ENCODE assay signal across 8 cellular contexts in genomic region chr11:1852885-1853284, GRCh38. TPM values are rescaled to one million over a fixed set of nuclear protein-coding genes. Genes with fewer than 3 reads are reported as not detected.
DNase-seq lines count a peak whose midpoint lies in the region; ATAC-seq lines count a peak whose summit lies in the region.
"Had no signal": no experiment of that assay in that cellular context is flagged by ENCODE, and none has a peak within 500 bp of the region (broad histone marks: within the 10 kb centered on the region; RNA-seq: fewer than 3 reads in every experiment).

TSS of gene LSP1 (plus strand) at chr11:1853084. CDS start at chr11:1853145, 61 bp downstream.

- peaks cover 55% of the 10 kb centered on the region for H3K4me1 Mint-ChIP-seq in activated CD8-positive, alpha-beta memory T cell treated with anti-CD3 and anti-CD28 coated beads, Interleukin-2, amount 10 ng/mL, durations not matched to agents 7 days and 5 days

- intact Hi-C loops in left colon (cut with DNase I, micrococcal nuclease), result no loop called here

- ATAC-seq in GM21360 (IDR thresholded peaks at IDR 0.05; ENCODE audit: unreplicated experiment), result peak; percentile 45
- peak; percentile 59 for ATAC-seq in activated CD8-positive, alpha-beta memory T cell treated with anti-CD3 and anti-CD28 coated beads, Interleukin-2, amount 10 ng/mL, durations not matched to agents 7 days and 5 days
- peak; percentile 49 for ATAC-seq in left colon
- ATAC-seq: body of pancreas had no signal

- peak within 1 kb of the TSS; percentile 99 for H3K4me3 Mint-ChIP-seq in activated CD8-positive, alpha-beta memory T cell treated with anti-CD3 and anti-CD28 coated beads, Interleukin-2, amount 10 ng/mL, durations not matched to agents 7 days and 5 days

- H3K27ac Mint-ChIP-seq in activated CD8-positive, alpha-beta memory T cell treated with anti-CD3 and anti-CD28 coated beads, Interleukin-2, amount 10 ng/mL, durations not matched to agents 7 days and 5 days, result peak within 1 kb of the TSS; percentile 99

- no peaks in the 10 kb centered on the region for H3K9me3 Mint-ChIP-seq in activated CD8-positive, alpha-beta memory T cell treated with anti-CD3 and anti-CD28 coated beads, Interleukin-2, amount 10 ng/mL, durations not matched to agents 7 days and 5 days (ENCODE audit: low read depth)

- H3K27me3 Mint-ChIP-seq in activated CD8-positive, alpha-beta memory T cell treated with anti-CD3 and anti-CD28 coated beads, Interleukin-2, amount 10 ng/mL, durations not matched to agents 7 days and 5 days, result no peaks in the 10 kb centered on the region

- DNase-seq in KBM-7 (peak; percentile 90), left colon (peak; percentile 62 to 69), foreskin melanocyte (no peak), dermis blood vessel endothelial cell (no peak)
- peak; percentile 95 for DNase-seq in activated CD8-positive, alpha-beta memory T cell treated with anti-CD3 and anti-CD28 coated beads, Interleukin-2, amount 10 ng/mL, durations not matched to agents 7 days and 5 days
- DNase-seq in stimulated activated CD8-positive, alpha-beta memory T cell treated with anti-CD3 and anti-CD28 coated beads, Interleukin-4, amount 100 ng/mL, for 24 hours (ENCODE audit: low read depth), result peak; percentile 79

- CTCF ChIA-PET in activated CD8-positive, alpha-beta memory T cell treated with anti-CD3 and anti-CD28 coated beads, Interleukin-2, amount 10 ng/mL, durations not matched to agents 7 days and 5 days (lab: Charles Lee), result interaction anchor here (0.7 to 6.9 kb wide), 12 partner anchors 14 to 450 kb away, joined by 3 to 69 read pairs (median 6); partner anchors contain the start of gene TNNI2

- in situ Hi-C loops in KBM-7 (cut with MboI; ENCODE audit: low pct_unique_long_range_greater_than_20kb, low sequenced_read_pairs), result no loop called here

- H3K36me3 Mint-ChIP-seq in activated CD8-positive, alpha-beta memory T cell treated with anti-CD3 and anti-CD28 coated beads, Interleukin-2, amount 10 ng/mL, durations not matched to agents 7 days and 5 days, result peaks cover 15% of the 10 kb centered on the region

RNA-seq across cellular contexts. Expression of gene LSP1, which starts in this region (rescaled TPM):
- 100 to 1,000 TPM; 574 to 702 TPM for total RNA-seq in activated CD8-positive, alpha-beta memory T cell treated with anti-CD3 and anti-CD28 coated beads, Interleukin-2, amount 10 ng/mL, durations not matched to agents 7 days and 5 days
- total RNA-seq in left colon (10 to 100 TPM in 1 of 2 donors, 1 to 10 TPM in 1; 9.9 to 28.6 TPM), dermis blood vessel endothelial cell (0.42 TPM in 1 of 2 replicates, not detected in the other)

Comparison
In these comparisons a context has a peak if more than half of its experiments do, and no peak if none do; other contexts are left out.
1. RNA of gene LSP1 (total RNA-seq): 574 to 702 TPM in activated CD8-positive, alpha-beta memory T cell treated with anti-CD3 and anti-CD28 coated beads, Interleukin-2, amount 10 ng/mL, durations not matched to agents 7 days and 5 days; 9.9 to 28.6 TPM in left colon and 0.42 TPM in dermis blood vessel endothelial cell; every median in the first group is over 10 times any median in the second.
2. DNase-seq: peak in KBM-7 (single experiment), activated CD8-positive, alpha-beta memory T cell treated with anti-CD3 and anti-CD28 coated beads, Interleukin-2, amount 10 ng/mL, durations not matched to agents 7 days and 5 days (single experiment), left colon (2 of 2) and stimulated activated CD8-positive, alpha-beta memory T cell treated with anti-CD3 and anti-CD28 coated beads, Interleukin-4, amount 100 ng/mL, for 24 hours (single experiment); none in foreskin melanocyte (single experiment) and dermis blood vessel endothelial cell (single experiment).
3. Peak in every context shown above with its lines, with median percentiles within 50 percentile points of each other: ATAC-seq.